ENCODE assay signal across 3 cellular contexts in the genomic region with DNA sequence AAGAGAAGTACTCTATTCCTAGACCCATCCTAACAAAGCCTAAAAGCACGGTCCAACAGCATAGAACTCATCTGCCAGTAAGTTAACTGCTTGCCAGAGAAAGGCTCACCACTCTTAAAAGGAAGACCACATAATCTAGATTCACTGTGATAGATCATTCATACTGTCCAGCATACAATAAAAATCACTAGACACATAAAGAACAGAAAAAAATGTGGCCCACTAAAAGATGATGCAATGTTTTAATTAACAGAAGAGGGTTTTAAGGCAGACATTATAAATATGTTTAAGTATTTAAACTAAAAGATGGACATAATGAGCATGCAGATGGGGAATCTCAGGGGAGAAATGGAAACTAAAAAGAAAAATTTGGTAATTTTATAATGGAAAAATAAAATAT.
TF ChIP-seq lines count a peak whose summit lies in the region.

No MANE protein-coding gene starts in this region.

TF ChIP-seq in HepG2, 621 proteins besides CTCF, POLR2A, EP300 and RAD21:
- TF ChIP-seq ATF7 (IDR thresholded peaks at IDR 0.05) (peak; percentile 77), ATF7 (CRISPR knock-in tag; IDR thresholded peaks at IDR 0.05) (no peak), RBFOX2 (IDR thresholded peaks at IDR 0.05; ENCODE audit: low read depth, low read length) (no peak)
TF ChIP-seq in HepG2: peak in this region for 1.

TF ChIP-seq in HEK293, 187 proteins besides CTCF, POLR2A, EP300 and RAD21:
- TF ChIP-seq ZNF626 (tag by site-specific recombination; IDR thresholded peaks at IDR 0.05) (no peak), ZNF26 (tag by site-specific recombination; IDR thresholded peaks at IDR 0.05) (peak; percentile 87)

TF ChIP-seq in K562, 482 proteins besides CTCF, POLR2A, EP300 and RAD21:
- no peak for TF ChIP-seq SP2 (IDR thresholded peaks at IDR 0.05; ENCODE audit: extremely low read depth, low read depth, low read length, poor library complexity, severe bottlenecking)
- TF ChIP-seq POLR2AphosphoS2 (IDR thresholded peaks at IDR 0.05; ENCODE audit: low read length) = no peak
- TF ChIP-seq CEBPG (CRISPR knock-in tag; IDR thresholded peaks at IDR 0.05) = no peak
- TF ChIP-seq CEBPG (tag; conservative IDR thresholded peaks at IDR 0.05 in 1 of 2, IDR thresholded peaks at IDR 0.05 in 1 of 2) = peak in 1 of 2 experiments; percentile 70; a peak in 2 of 4 replicates
- no peak for TF ChIP-seq ZNF354B (CRISPR knock-in tag; IDR thresholded peaks at IDR 0.05)
- TF ChIP-seq MCM2 (IDR thresholded peaks at IDR 0.05; ENCODE audit: low read depth) = no peak
- no peak for TF ChIP-seq POLR2G (IDR thresholded peaks at IDR 0.05; ENCODE audit: low read depth, low read length)
- TF ChIP-seq, protein P1, sequence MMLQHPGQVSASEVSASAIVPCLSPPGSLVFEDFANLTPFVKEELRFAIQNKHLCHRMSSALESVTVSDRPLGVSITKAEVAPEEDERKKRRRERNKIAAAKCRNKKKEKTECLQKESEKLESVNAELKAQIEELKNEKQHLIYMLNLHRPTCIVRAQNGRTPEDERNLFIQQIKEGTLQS (IDR thresholded peaks at IDR 0.05) = peak; percentile 33; the same call in 1 of the 2 replicates
- TF ChIP-seq, protein P1 (CRISPR knock-in tag; conservative IDR thresholded peaks at IDR 0.05) = no peak
- TF ChIP-seq CAMTA2 (CRISPR knock-in tag; conservative IDR thresholded peaks at IDR 0.05) = no peak
- TF ChIP-seq ZNF384 (IDR thresholded peaks at IDR 0.05; ENCODE audit: low read depth, low read length) = no peak
